ENCODE assay signal across 24 cellular contexts in the genomic region with DNA sequence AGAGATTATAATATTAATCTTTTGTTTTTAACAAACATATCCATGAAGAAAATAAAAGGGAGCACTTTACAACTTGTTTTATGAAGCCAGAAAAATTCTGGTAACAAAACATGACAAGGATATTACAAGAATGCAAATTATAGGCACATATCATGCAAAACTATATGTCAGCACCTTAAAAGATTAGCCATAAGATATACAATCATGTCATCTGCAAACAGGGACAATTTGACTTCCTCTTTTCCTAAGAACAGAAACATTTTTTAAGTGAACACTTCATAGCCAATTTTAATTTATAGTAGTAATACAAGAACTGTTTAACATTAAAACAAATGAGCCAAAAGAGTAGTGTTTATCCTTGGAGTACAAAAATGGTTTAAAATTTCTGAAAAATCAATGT.
"Had no signal": no experiment of that assay in that cellular context is flagged by ENCODE, and none has a peak within 500 bp of the region (broad histone marks: within the 10 kb centered on the region; RNA-seq: fewer than 3 reads in every experiment).

No MANE protein-coding gene starts in this region.

- H3K27ac Mint-ChIP-seq: immature natural killer cell; mesothelial cell of epicardium; naive B cell; naive thymus-derived CD8-positive, alpha-beta T cell had no signal

- DNase-seq: dermis blood vessel endothelial cell; dorsolateral prefrontal cortex; effector CD4-positive, alpha-beta T cell; effector memory CD4-positive, alpha-beta T cell; foreskin keratinocyte; heart left ventricle; hypothalamus; immature natural killer cell; islet precursor cell; kidney; kidney glomerular epithelial cell; left colon; left ventricle myocardium inferior; lower lobe of right lung; mesenchymal stem cell; mucosa of descending colon; naive B cell; naive thymus-derived CD8-positive, alpha-beta T cell had no signal

- H3K27me3 Mint-ChIP-seq: naive B cell; naive thymus-derived CD8-positive, alpha-beta T cell had no signal

- H3K4me3 ChIP-seq: coronary artery, dorsolateral prefrontal cortex, esophagus muscularis mucosa, gastroesophageal sphincter, heart left ventricle, hepatocyte, left ventricle myocardium inferior, lower lobe of right lung, mucosa of descending colon had no signal

- ATAC-seq: foreskin keratinocyte; gastroesophageal sphincter; heart left ventricle; left colon; left lobe of liver; lower lobe of right lung; mucosa of descending colon; naive thymus-derived CD8-positive, alpha-beta T cell had no signal

- H3K4me1 Mint-ChIP-seq: immature natural killer cell; naive B cell; naive thymus-derived CD8-positive, alpha-beta T cell had no signal

- H3K4me3 Mint-ChIP-seq: immature natural killer cell; mesothelial cell of epicardium; naive B cell; naive thymus-derived CD8-positive, alpha-beta T cell had no signal

- H3K36me3 Mint-ChIP-seq: naive B cell; naive thymus-derived CD8-positive, alpha-beta T cell had no signal
